Comparison of ENCODE assay signal across 8 cellular contexts in the genomic region with DNA sequence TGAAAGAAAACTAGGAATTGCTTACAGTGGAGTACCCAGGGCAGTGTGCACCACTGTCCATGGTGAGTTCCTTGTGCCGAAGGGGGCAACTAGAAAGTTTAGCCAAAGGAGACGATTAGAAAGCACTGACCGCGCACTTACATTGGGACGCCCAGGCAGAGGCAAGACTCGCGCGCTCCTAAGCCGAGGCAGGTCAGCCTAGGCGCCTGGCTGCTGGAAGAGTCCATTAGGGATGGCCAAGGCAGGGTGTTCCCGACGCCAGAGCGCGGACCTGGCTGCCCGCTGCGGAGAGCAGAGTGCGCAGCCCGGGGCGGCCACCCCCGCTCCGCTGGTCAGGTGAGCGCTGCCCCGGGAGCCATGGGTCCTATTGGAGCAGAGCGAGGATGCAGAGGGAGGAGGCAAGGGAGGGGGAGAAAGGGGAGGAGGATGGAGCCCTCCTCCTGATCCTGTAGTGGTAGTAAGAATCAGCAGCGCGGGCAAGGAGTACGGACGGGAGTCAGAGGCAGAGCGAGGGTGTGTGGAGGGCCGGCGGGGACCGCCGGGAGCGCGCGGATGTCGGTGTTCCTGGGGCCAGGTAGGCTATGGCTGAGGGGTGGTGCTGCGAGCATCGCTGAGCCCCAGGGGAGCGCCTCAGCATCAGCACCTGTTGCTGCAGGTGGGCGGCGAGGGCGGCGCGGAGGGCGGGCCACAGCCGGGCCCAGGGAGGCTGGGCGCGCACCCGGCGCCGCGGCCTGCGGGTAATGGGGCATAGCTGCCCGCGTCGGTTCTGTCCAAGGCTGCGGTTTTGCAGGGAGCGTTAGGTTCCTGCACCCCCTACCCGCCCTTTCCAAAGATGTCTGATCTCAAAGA. TPM values are rescaled to one million over a fixed set of nuclear protein-coding genes. Genes with fewer than 3 reads are reported as not detected.
A peak's percentile ranks its signal among the peaks of the same experiment; 100 is the strongest.
DNase-seq lines count a peak whose midpoint lies in the region; ATAC-seq, FAIRE-seq and TF ChIP-seq lines count a peak whose summit lies in the region.

A gene with protein sequence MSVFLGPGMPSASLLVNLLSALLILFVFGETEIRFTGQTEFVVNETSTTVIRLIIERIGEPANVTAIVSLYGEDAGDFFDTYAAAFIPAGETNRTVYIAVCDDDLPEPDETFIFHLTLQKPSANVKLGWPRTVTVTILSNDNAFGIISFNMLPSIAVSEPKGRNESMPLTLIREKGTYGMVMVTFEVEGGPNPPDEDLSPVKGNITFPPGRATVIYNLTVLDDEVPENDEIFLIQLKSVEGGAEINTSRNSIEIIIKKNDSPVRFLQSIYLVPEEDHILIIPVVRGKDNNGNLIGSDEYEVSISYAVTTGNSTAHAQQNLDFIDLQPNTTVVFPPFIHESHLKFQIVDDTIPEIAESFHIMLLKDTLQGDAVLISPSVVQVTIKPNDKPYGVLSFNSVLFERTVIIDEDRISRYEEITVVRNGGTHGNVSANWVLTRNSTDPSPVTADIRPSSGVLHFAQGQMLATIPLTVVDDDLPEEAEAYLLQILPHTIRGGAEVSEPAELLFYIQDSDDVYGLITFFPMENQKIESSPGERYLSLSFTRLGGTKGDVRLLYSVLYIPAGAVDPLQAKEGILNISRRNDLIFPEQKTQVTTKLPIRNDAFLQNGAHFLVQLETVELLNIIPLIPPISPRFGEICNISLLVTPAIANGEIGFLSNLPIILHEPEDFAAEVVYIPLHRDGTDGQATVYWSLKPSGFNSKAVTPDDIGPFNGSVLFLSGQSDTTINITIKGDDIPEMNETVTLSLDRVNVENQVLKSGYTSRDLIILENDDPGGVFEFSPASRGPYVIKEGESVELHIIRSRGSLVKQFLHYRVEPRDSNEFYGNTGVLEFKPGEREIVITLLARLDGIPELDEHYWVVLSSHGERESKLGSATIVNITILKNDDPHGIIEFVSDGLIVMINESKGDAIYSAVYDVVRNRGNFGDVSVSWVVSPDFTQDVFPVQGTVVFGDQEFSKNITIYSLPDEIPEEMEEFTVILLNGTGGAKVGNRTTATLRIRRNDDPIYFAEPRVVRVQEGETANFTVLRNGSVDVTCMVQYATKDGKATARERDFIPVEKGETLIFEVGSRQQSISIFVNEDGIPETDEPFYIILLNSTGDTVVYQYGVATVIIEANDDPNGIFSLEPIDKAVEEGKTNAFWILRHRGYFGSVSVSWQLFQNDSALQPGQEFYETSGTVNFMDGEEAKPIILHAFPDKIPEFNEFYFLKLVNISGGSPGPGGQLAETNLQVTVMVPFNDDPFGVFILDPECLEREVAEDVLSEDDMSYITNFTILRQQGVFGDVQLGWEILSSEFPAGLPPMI (N-terminal part only) (plus strand): TSS at position 454 of the 849 bp plus-strand sequence. CDS start 99 bp downstream, at position 553.

- TF ChIP-seq POLR2A in GM18505 (IDR thresholded peaks at IDR 0.05; ENCODE audit: borderline replicate concordance, extremely low read depth, insufficient read depth, insufficient read length) = no peak
- TF ChIP-seq POLR2A in H54 (IDR thresholded peaks at IDR 0.05; ENCODE audit: low read depth, low read length) = no peak

- peak within 1 kb of the TSS; percentile 92 for H3K9ac ChIP-seq in neuronal stem cell (ENCODE audit: low read depth, low read length, poor library complexity)

- ATAC-seq in GM18505 (IDR thresholded peaks at IDR 0.05; ENCODE audit: unreplicated experiment) = peak; percentile 55
- ATAC-seq in activated T-helper 17 cell treated with anti-CD3 and anti-CD28 coated beads, Interleukin-2, amount 50 U/mL, for 72 hours (replicated peaks) = peak; percentile 69

- FAIRE-seq in H54 (lab: Jason Lieb, UNC) = no peak

- peaks cover 7% of the 10 kb centered on the region for H3K4me1 Mint-ChIP-seq in activated T-helper 17 cell treated with anti-CD3 and anti-CD28 coated beads, Interleukin-2, amount 50 U/mL, for 72 hours

- peaks cover 0 to 4% (median 0%) of the 10 kb centered on the region in 3 experiments for H3K27me3 ChIP-seq in neuronal stem cell (ENCODE audit: control insufficient read depth in 3 of 3, insufficient read depth in 3 of 3, low read depth in 1 of 3, low read length in 3 of 3)

- no peak within 1 kb of the TSS for H3K27ac Mint-ChIP-seq in activated T-helper 17 cell treated with anti-CD3 and anti-CD28 coated beads, Interleukin-2, amount 50 U/mL, for 72 hours

- no peaks in the 10 kb centered on the region for H3K36me3 ChIP-seq in neuronal stem cell (replicated peaks in 1 of 2; ENCODE audit: control insufficient read depth in 2 of 2, insufficient read depth in 2 of 2, low read length in 2 of 2)

- H3K4me3 Mint-ChIP-seq in activated T-helper 17 cell treated with anti-CD3 and anti-CD28 coated beads, Interleukin-2, amount 50 U/mL, for 72 hours = peak within 1 kb of the TSS; percentile 54

- H2AFZ ChIP-seq in neuronal stem cell (ENCODE audit: low read length) = peak within 1 kb of the TSS; percentile 96

- peak within 1 kb of the TSS; percentile 48 for H2BK120ac ChIP-seq in neuronal stem cell (ENCODE audit: low read depth, low read length)

- no peaks in the 10 kb centered on the region for H3K9me3 ChIP-seq in neuronal stem cell (replicated peaks in 1 of 2; ENCODE audit: control insufficient read depth in 2 of 2, insufficient read depth in 1 of 2, low read depth in 1 of 2, low read length in 2 of 2)

- H4K8ac ChIP-seq in neuronal stem cell (ENCODE audit: low read depth, low read length) = no peak within 1 kb of the TSS

- no peak within 1 kb of the TSS for H4K91ac ChIP-seq in neuronal stem cell (ENCODE audit: low read depth, low read length, poor library complexity)

- no peak within 1 kb of the TSS for H2AK5ac ChIP-seq in neuronal stem cell (ENCODE audit: low read depth, low read length)

- H3K4me1 ChIP-seq in neuronal stem cell (ENCODE audit: control insufficient read depth in 2 of 2, insufficient read depth in 1 of 2, low read depth in 1 of 2, low read length in 2 of 2) = peaks cover 7 to 43% of the 10 kb centered on the region in 2 donors

- no peaks in the 10 kb centered on the region for H3K36me3 Mint-ChIP-seq in activated T-helper 17 cell treated with anti-CD3 and anti-CD28 coated beads, Interleukin-2, amount 50 U/mL, for 72 hours (ENCODE audit: low read depth)

- H2BK15ac ChIP-seq in neuronal stem cell (ENCODE audit: low read length) = no peak within 1 kb of the TSS

- H3K9me3 Mint-ChIP-seq in activated T-helper 17 cell treated with anti-CD3 and anti-CD28 coated beads, Interleukin-2, amount 50 U/mL, for 72 hours = no peaks in the 10 kb centered on the region

- H2BK5ac ChIP-seq in neuronal stem cell (ENCODE audit: low read length) = no peak within 1 kb of the TSS

- H3K18ac ChIP-seq in neuronal stem cell (ENCODE audit: low read length) = peak within 1 kb of the TSS; percentile 95

- peak within 1 kb of the TSS; percentile 80 for H3K27ac ChIP-seq in neuronal stem cell (replicated peaks; ENCODE audit: low read length)

- H3K4me2 ChIP-seq in neuronal stem cell (ENCODE audit: insufficient read depth, low read length, poor library complexity, severe bottlenecking) = peak within 1 kb of the TSS; percentile 78

- DNase-seq in AG08396 (ENCODE audit: low spot score) (peak; percentile 34), NCI-H1930 (lab: John Stamatoyannopoulos, UW) (peak; percentile 89 to 91), globus pallidus (ENCODE audit: low spot score) (peak; percentile 55), neuronal stem cell (ENCODE audit: low spot score) (peak; percentile 96), H54 (ENCODE audit: insufficient read length, low spot score) (no peak)
- DNase-seq in NK-92 treated with Interleukin-12 subunit alpha and Interleukin-12 subunit beta, amount 100 ng/mL, for 24 hours (lab: John Stamatoyannopoulos, UW) = no peak

- H3K79me1 ChIP-seq in neuronal stem cell (ENCODE audit: low read depth, low read length) = no peaks in the 10 kb centered on the region

- peak within 1 kb of the TSS; percentile 50 for H3K14ac ChIP-seq in neuronal stem cell (ENCODE audit: low read length)

- peak within 1 kb of the TSS; percentile 79 to 93 for H3K4me3 ChIP-seq in neuronal stem cell (ENCODE audit: low read length in 2 of 2)

- WGBS in neuronal stem cell (ENCODE audit: extremely low coverage in 2 of 2, insufficient read length in 2 of 2, insufficient replicate concordance in 1 of 2), 2 donors = no CpG with 5 or more reads among the region's 60 CpGs

- H2BK12ac ChIP-seq in neuronal stem cell (ENCODE audit: low read length) = peak within 1 kb of the TSS; percentile 78

- H3K23ac ChIP-seq in neuronal stem cell (ENCODE audit: low read depth, low read length, poor library complexity) = peak within 1 kb of the TSS; percentile 94

- H3K27me3 Mint-ChIP-seq in activated T-helper 17 cell treated with anti-CD3 and anti-CD28 coated beads, Interleukin-2, amount 50 U/mL, for 72 hours = peaks cover 69% of the 10 kb centered on the region

- H3K4ac ChIP-seq in neuronal stem cell (ENCODE audit: low read length) = no peak within 1 kb of the TSS

RNA-seq across cellular contexts. Expression of the gene that starts here (rescaled TPM):
- total RNA-seq in activated T-helper 17 cell treated with anti-CD3 and anti-CD28 coated beads, Interleukin-2, amount 50 U/mL, for 72 hours = under 1 TPM; 0.45 to 0.74 TPM
- polyA plus RNA-seq in neuronal stem cell (2013, experiment 1 of 2) = 12.6 TPM
- 12.8 TPM for polyA plus RNA-seq in neuronal stem cell (2013, experiment 2 of 2)

Comparison
In these comparisons a context has a peak if more than half of its experiments do, and no peak if none do; other contexts are left out.
1. Peak in ATAC-seq in activated T-helper 17 cell treated with anti-CD3 and anti-CD28 coated beads, Interleukin-2, amount 50 U/mL, for 72 hours; RNA of the gene not detected or under 1 TPM.
2. DNase-seq: peak in AG08396 (single experiment), NCI-H1930 (2 of 2), globus pallidus (single experiment) and neuronal stem cell (single experiment); none in NK-92 treated with Interleukin-12 subunit alpha and Interleukin-12 subunit beta, amount 100 ng/mL, for 24 hours (single experiment) and H54 (single experiment).